18 cellular contexts compared by ENCODE assay signal in genomic region chr2:1859671-1860450, GRCh38.
"Had no signal": no experiment of that assay in that cellular context is flagged by ENCODE, and none has a peak within 500 bp of the region (broad histone marks: within the 10 kb centered on the region; RNA-seq: fewer than 3 reads in every experiment).

No MANE protein-coding gene starts in this region.

- DNase-seq: dermis blood vessel endothelial cell; dorsolateral prefrontal cortex; effector CD4-positive, alpha-beta T cell; effector memory CD4-positive, alpha-beta T cell; foreskin keratinocyte; heart left ventricle; hypothalamus; immature natural killer cell; left cardiac atrium; left lung; left ventricle myocardium superior; lower lobe of right lung; mesenchymal stem cell; mucosa of descending colon had no signal

- H3K9me3 ChIP-seq: esophagus muscularis mucosa, gastroesophageal sphincter, heart left ventricle, left lung, lower lobe of right lung, mucosa of descending colon had no signal

- H3K4me1 ChIP-seq: foreskin keratinocyte, left lung, lower lobe of right lung had no signal

- H3K36me3 ChIP-seq: esophagus muscularis mucosa, gastroesophageal sphincter, heart left ventricle, left lung, lower lobe of right lung had no signal

- H2AFZ ChIP-seq: hepatocyte had no signal

- H3K27ac ChIP-seq: coronary artery, esophagus muscularis mucosa, foreskin keratinocyte, gastroesophageal sphincter, heart left ventricle, hepatocyte, left lung, lower lobe of right lung had no signal

- ATAC-seq: foreskin keratinocyte, gastroesophageal sphincter, heart left ventricle, left cardiac atrium, left lung, left ventricle myocardium superior, lower lobe of right lung, mucosa of descending colon had no signal

- H3K4me3 ChIP-seq: coronary artery, dorsolateral prefrontal cortex, esophagus muscularis mucosa, gastroesophageal sphincter, heart left ventricle, hepatocyte, left lung, lower lobe of right lung, mucosa of descending colon had no signal

- H3K79me2 ChIP-seq: hepatocyte had no signal

- H3K4me2 ChIP-seq: hepatocyte had no signal

- H3K27me3 ChIP-seq: foreskin keratinocyte had no signal
